In genomic region chr15:65963911-65964482, GRCh38 we compare ENCODE assay signal across 15 cellular contexts.
"Had no signal": no experiment of that assay in that cellular context is flagged by ENCODE, and none has a peak within 500 bp of the region (broad histone marks: within the 10 kb centered on the region; RNA-seq: fewer than 3 reads in every experiment).

No MANE protein-coding gene starts in this region.

- H3K4me1 Mint-ChIP-seq: nephron had no signal

- H3K4me1 ChIP-seq: foreskin keratinocyte, right atrium auricular region had no signal

- H3K36me3 Mint-ChIP-seq: type B pancreatic cell had no signal

- H3K27ac ChIP-seq: foreskin keratinocyte, right atrium auricular region had no signal

- H3K4me3 Mint-ChIP-seq: dendritic cell treated with granulocyte-macrophage colony-stimulating factor and Interleukin-4, amounts not matched to agents 40 ng/mL and 50 ng/mL, for 4 days; nephron; type B pancreatic cell had no signal

- H3K27ac Mint-ChIP-seq: dendritic cell treated with granulocyte-macrophage colony-stimulating factor and Interleukin-4, amounts not matched to agents 40 ng/mL and 50 ng/mL, for 4 days; nephron; progenitor cell of endocrine pancreas; type B pancreatic cell had no signal

- H3K9me3 ChIP-seq: right atrium auricular region had no signal

- DNase-seq: activated CD4-positive, alpha-beta T cell treated with anti-CD3 and anti-CD28 coated beads, Interleukin-2, amount 50 U/mL, for 1 hour; activated naive CD4-positive, alpha-beta T cell treated with Interleukin-2 at 50 U/mL for 16 hours; effector memory CD4-positive, alpha-beta T cell; glutamatergic neuron; hypothalamus; mesendoderm; stimulated activated CD4-positive, alpha-beta T cell treated with anti-CD3 and anti-CD28 coated beads, Interleukin-15, amount 100 ng/mL, for 24 hours; stimulated activated CD4-positive, alpha-beta T cell treated with anti-CD3 and anti-CD28 coated beads, Interleukin-4, amount 100 ng/mL, for 1 hour; stimulated activated naive CD4-positive, alpha-beta T cell treated with Interleukin-2 at 50 U/mL for 16 hours had no signal

- H3K36me3 ChIP-seq: right atrium auricular region had no signal

- H3K4me3 ChIP-seq: right atrium auricular region had no signal

- H3K9me3 Mint-ChIP-seq: dendritic cell treated with granulocyte-macrophage colony-stimulating factor and Interleukin-4, amounts not matched to agents 40 ng/mL and 50 ng/mL, for 4 days; nephron; type B pancreatic cell had no signal
